ENCODE assay signal across 9 cellular contexts in genomic region chr11:119380816-119381185, GRCh38. TPM values are rescaled to one million over a fixed set of nuclear protein-coding genes. Genes with fewer than 3 reads are reported as not detected.
A peak's percentile ranks its signal among the peaks of the same experiment; 100 is the strongest.
DNase-seq lines count a peak whose midpoint lies in the region; ATAC-seq, FAIRE-seq and TF ChIP-seq lines count a peak whose summit lies in the region.
"Had no signal": no experiment of that assay in that cellular context is flagged by ENCODE, and none has a peak within 500 bp of the region (broad histone marks: within the 10 kb centered on the region; RNA-seq: fewer than 3 reads in every experiment).

No MANE protein-coding gene starts in this region.

- peaks cover 37% of the 10 kb centered on the region for H3K4me1 ChIP-seq in iPS-18a (ENCODE audit: control insufficient read depth, low read depth, low read length)
- H3K4me1 ChIP-seq in thoracic aorta (ENCODE audit: control insufficient read depth in 1 of 2, low read depth in 2 of 2) = peaks cover 8 to 25% of the 10 kb centered on the region in 2 donors

- H3K36me3 ChIP-seq in WERI-Rb-1 = no peaks in the 10 kb centered on the region
- no peaks in the 10 kb centered on the region for H3K36me3 ChIP-seq in iPS-18a (ENCODE audit: control insufficient read depth, low read depth, low read length)
- H3K36me3 ChIP-seq in thoracic aorta = no peaks in the 10 kb centered on the region

- ATAC-seq in thoracic aorta (ENCODE audit: insufficient number of reproducible peaks, low FRiP score, low read depth) (no peak), GM21825 (IDR thresholded peaks at IDR 0.05; ENCODE audit: unreplicated experiment) (no peak)
- no peak for ATAC-seq in stimulated activated naive B cell treated with anti-CD40 and anti-IgM and Interleukin-4, amounts not matched to agents 10 μg/mL and 1 μg/mL and 100 μg/mL, for 72 hours (replicated peaks)

- H3K9ac ChIP-seq in iPS-18a (ENCODE audit: low read length) = no peak overlapping the region

- DNase-seq in NCI-H748 (lab: John Stamatoyannopoulos, UW; ENCODE audit: unreplicated experiment) (peak; percentile 22), NCI-H748 treated with DMSO at 0.1 percent for 48 hours (lab: John Stamatoyannopoulos, UW) (no peak), WERI-Rb-1 (no peak), thoracic aorta (ENCODE audit: low spot score) (no peak), D721Med (ENCODE audit: insufficient read length, low spot score) (no peak)
- no peak for DNase-seq in stimulated activated naive B cell treated with anti-CD40 and anti-IgM and Interleukin-4, amounts not matched to agents 10 μg/mL and 1 μg/mL and 100 μg/mL, for 72 hours

- H3K27ac ChIP-seq in WERI-Rb-1 (no peak overlapping the region), iPS-18a (ENCODE audit: low read length) (no peak overlapping the region), thoracic aorta (no peak overlapping the region)

- no peak overlapping the region for H3K27ac Mint-ChIP-seq in stimulated activated naive B cell treated with anti-CD40 and anti-IgM and Interleukin-4, amounts not matched to agents 10 μg/mL and 1 μg/mL and 100 μg/mL, for 72 hours

- peaks cover 0 to 8% of the 10 kb centered on the region in 2 donors for H3K4me1 Mint-ChIP-seq in stimulated activated naive B cell treated with anti-CD40 and anti-IgM and Interleukin-4, amounts not matched to agents 10 μg/mL and 1 μg/mL and 100 μg/mL, for 72 hours
- H3K4me1 Mint-ChIP-seq: CD14-positive monocyte had no signal

- peaks cover 0 to 6% of the 10 kb centered on the region in 2 donors for H3K27me3 Mint-ChIP-seq in stimulated activated naive B cell treated with anti-CD40 and anti-IgM and Interleukin-4, amounts not matched to agents 10 μg/mL and 1 μg/mL and 100 μg/mL, for 72 hours

- no peak overlapping the region for H3K4me3 Mint-ChIP-seq in stimulated activated naive B cell treated with anti-CD40 and anti-IgM and Interleukin-4, amounts not matched to agents 10 μg/mL and 1 μg/mL and 100 μg/mL, for 72 hours
- H3K4me3 Mint-ChIP-seq: CD14-positive monocyte had no signal

- H3K9me3 ChIP-seq in WERI-Rb-1 (ENCODE audit: severe bottlenecking) (no peaks in the 10 kb centered on the region), iPS-18a (ENCODE audit: control insufficient read depth, low read depth, low read length) (no peaks in the 10 kb centered on the region), thoracic aorta (no peaks in the 10 kb centered on the region)

- TF ChIP-seq CTCF in WERI-Rb-1 (IDR thresholded peaks at IDR 0.05; ENCODE audit: low read depth, low read length) (no peak), thoracic aorta (IDR thresholded peaks at IDR 0.05) (no peak), D721Med (IDR thresholded peaks at IDR 0.05; ENCODE audit: insufficient read depth, missing control alignments) (no peak)

- no peaks in the 10 kb centered on the region for H3K36me3 Mint-ChIP-seq in stimulated activated naive B cell treated with anti-CD40 and anti-IgM and Interleukin-4, amounts not matched to agents 10 μg/mL and 1 μg/mL and 100 μg/mL, for 72 hours
- H3K36me3 Mint-ChIP-seq: CD14-positive monocyte had no signal

- no peaks in the 10 kb centered on the region for H3K9me3 Mint-ChIP-seq in stimulated activated naive B cell treated with anti-CD40 and anti-IgM and Interleukin-4, amounts not matched to agents 10 μg/mL and 1 μg/mL and 100 μg/mL, for 72 hours

- no peak for FAIRE-seq in D721Med (lab: Jason Lieb, UNC)

- H3K4me3 ChIP-seq in WERI-Rb-1 (ENCODE audit: low read depth, low read length) (peak overlapping the region; percentile 40), iPS-18a (ENCODE audit: low read length) (peak overlapping the region; percentile 84), thoracic aorta (peak overlapping the region; percentile 69)

- H3K27me3 ChIP-seq in WERI-Rb-1 (ENCODE audit: insufficient read depth, low read depth, severe bottlenecking) (peaks cover 5% of the 10 kb centered on the region), iPS-18a (ENCODE audit: control insufficient read depth, insufficient read depth, low read length) (peaks cover 14% of the 10 kb centered on the region), thoracic aorta (replicated peaks; ENCODE audit: insufficient read depth) (no peaks in the 10 kb centered on the region)

RNA-seq across cellular contexts. Expression of gene USP2, which starts 0.7 kb away (rescaled TPM):
- 1 to 10 TPM in 1 of 2 donors, under 1 TPM in 1; 0.68 to 2.1 TPM for total RNA-seq in thoracic aorta

RNA-seq across cellular contexts. Expression of gene MFRP, which starts 34.3 kb away (rescaled TPM):
- total RNA-seq in thoracic aorta = under 1 TPM in 1 of 2 donors, not detected in 1; 0.27 TPM

RNA-seq across cellular contexts. Expression of gene C1QTNF5, which starts 40.1 kb away (rescaled TPM):
- total RNA-seq in thoracic aorta = 10 to 100 TPM; 53.2 to 98.2 TPM

RNA-seq across cellular contexts. Expression of gene THY1, which starts 42.2 kb away (rescaled TPM):
- total RNA-seq in thoracic aorta = 10 to 100 TPM; 12.0 to 15.4 TPM

RNA-seq across cellular contexts. Expression of gene RNF26, which starts 46.5 kb away (rescaled TPM):
- total RNA-seq in thoracic aorta = 10 to 100 TPM; 11.0 to 12.1 TPM
